8 cellular contexts compared by ENCODE assay signal in genomic region chr7:82442492-82443043, GRCh38. TPM values are rescaled to one million over a fixed set of nuclear protein-coding genes. Genes with fewer than 3 reads are reported as not detected.
DNase-seq lines count a peak whose midpoint lies in the region; ATAC-seq and TF ChIP-seq lines count a peak whose summit lies in the region.

No MANE protein-coding gene starts in this region.

- H3K4ac ChIP-seq in mesendoderm (ENCODE audit: low read depth, low read length) = no peak overlapping the region

- peak overlapping the region; percentile 90 for H3K27ac ChIP-seq in mesendoderm (ENCODE audit: low read depth, low read length)
- H3K27ac ChIP-seq in uterus = peak overlapping the region; percentile 87 to 88

- H3K36me3 ChIP-seq in mesendoderm (ENCODE audit: control insufficient read depth, insufficient read depth, low read length) = no peaks in the 10 kb centered on the region
- no peaks in the 10 kb centered on the region for H3K36me3 ChIP-seq in uterus

- H3K79me2 ChIP-seq in mesendoderm (ENCODE audit: control insufficient read depth, insufficient read depth, low read length) = peaks cover 8% of the 10 kb centered on the region

- H3K4me3 ChIP-seq in mesendoderm (ENCODE audit: low read length) (peak overlapping the region; percentile 80), uterus (peak overlapping the region; percentile 39 to 70)

- H4K5ac ChIP-seq in mesendoderm (ENCODE audit: low read length) = no peak overlapping the region

- TF ChIP-seq POLR2A in uterus (IDR thresholded peaks at IDR 0.05) = no peak

- H3K4me1 Mint-ChIP-seq in chondrocyte (ENCODE audit: low read depth) = peaks cover 18% of the 10 kb centered on the region

- peak overlapping the region; percentile 73 for H3K9ac ChIP-seq in mesendoderm (ENCODE audit: low read length)

- peak overlapping the region; percentile 96 for H3K4me2 ChIP-seq in mesendoderm (ENCODE audit: low read length)

- H4K8ac ChIP-seq in mesendoderm (ENCODE audit: low read depth, low read length) = no peak overlapping the region

- no peak overlapping the region for H2BK15ac ChIP-seq in mesendoderm (replicated peaks; ENCODE audit: low read depth)

- WGBS in mesendoderm (ENCODE audit: extremely low coverage, insufficient coverage, low lambda C conversion rate) = no CpG with 5 or more reads among the region's 22 CpGs

- H3K27ac Mint-ChIP-seq in chondrocyte (ENCODE audit: unreplicated experiment) = peak overlapping the region; percentile 66

- peak overlapping the region; percentile 83 for H2BK120ac ChIP-seq in mesendoderm (ENCODE audit: low read depth, low read length)

- intact Hi-C loops in uterus (cut with DNase I; ENCODE audit: low total_unique reads) = no loop called here

- H3K4me1 ChIP-seq in mesendoderm (ENCODE audit: control insufficient read depth, low read depth, low read length) (peaks cover 2% of the 10 kb centered on the region), uterus (peaks cover 0 to 4% of the 10 kb centered on the region in 2 donors)

- H3K56ac ChIP-seq in mesendoderm (ENCODE audit: low read length) = peak overlapping the region; percentile 83

- H3K23ac ChIP-seq in mesendoderm (ENCODE audit: low read length) = no peak overlapping the region

- H3K18ac ChIP-seq in mesendoderm (ENCODE audit: low read length) = peak overlapping the region; percentile 68

- H3K27me3 ChIP-seq in mesendoderm (ENCODE audit: insufficient read depth, low read length, poor library complexity) (no peaks in the 10 kb centered on the region), uterus (no peaks in the 10 kb centered on the region)

- no peak for TF ChIP-seq CTCF in chondrocyte (IDR thresholded peaks at IDR 0.05)
- no peak for TF ChIP-seq CTCF in uterus (IDR thresholded peaks at IDR 0.05)

- no peaks in the 10 kb centered on the region for H3K36me3 Mint-ChIP-seq in chondrocyte (ENCODE audit: low read depth)

- DNase-seq in ELF-1 (ENCODE audit: low read depth, low spot score) (peak; percentile 53), NCI-H1092 (lab: John Stamatoyannopoulos, UW) (peak; percentile 36), chondrocyte (ENCODE audit: low spot score) (no peak), mesendoderm (peak; percentile 58), uterus (no peak), midbrain (lab: John Stamatoyannopoulos, UW) (no peak)

- H2AK5ac ChIP-seq in mesendoderm (ENCODE audit: low read length) = no peak overlapping the region

- H3K9me3 ChIP-seq in uterus = no peaks in the 10 kb centered on the region

- H3K27me3 Mint-ChIP-seq in chondrocyte (ENCODE audit: low read depth) = no peaks in the 10 kb centered on the region

- H2BK5ac ChIP-seq in mesendoderm (ENCODE audit: low read length) = no peak overlapping the region

- peak overlapping the region; percentile 84 for H3K4me3 Mint-ChIP-seq in chondrocyte (ENCODE audit: unreplicated experiment)

- H3K9me3 Mint-ChIP-seq in chondrocyte (ENCODE audit: low read depth) = no peaks in the 10 kb centered on the region

- ATAC-seq in HG03175 (IDR thresholded peaks at IDR 0.05; ENCODE audit: unreplicated experiment) (no peak), HG03039 (IDR thresholded peaks at IDR 0.05; ENCODE audit: unreplicated experiment) (no peak)

- H3K79me1 ChIP-seq in mesendoderm (ENCODE audit: low read length) = no peaks in the 10 kb centered on the region

RNA-seq across cellular contexts. Expression of gene CACNA2D1, which starts 1.0 kb away (rescaled TPM):
- total RNA-seq in chondrocyte (28.6 to 32.9 TPM (median 31.3 TPM) in 3 replicates), uterus (10 to 100 TPM; 30.1 to 54.1 (median 43.6) TPM)
- polyA plus RNA-seq in mesendoderm (2013, experiment 1 of 2) = 12.8 TPM
- 13.3 TPM for polyA plus RNA-seq in mesendoderm (2013, experiment 2 of 2)

Comparison
In these comparisons a context has a peak if more than half of its experiments do, and no peak if none do; other contexts are left out.
1. DNase-seq: peak in ELF-1 (single experiment), NCI-H1092 (single experiment) and mesendoderm (single experiment); none in chondrocyte (single experiment), uterus (0 of 2) and midbrain (single experiment).